Comparison of ENCODE assay signal across 9 cellular contexts in the genomic region with DNA sequence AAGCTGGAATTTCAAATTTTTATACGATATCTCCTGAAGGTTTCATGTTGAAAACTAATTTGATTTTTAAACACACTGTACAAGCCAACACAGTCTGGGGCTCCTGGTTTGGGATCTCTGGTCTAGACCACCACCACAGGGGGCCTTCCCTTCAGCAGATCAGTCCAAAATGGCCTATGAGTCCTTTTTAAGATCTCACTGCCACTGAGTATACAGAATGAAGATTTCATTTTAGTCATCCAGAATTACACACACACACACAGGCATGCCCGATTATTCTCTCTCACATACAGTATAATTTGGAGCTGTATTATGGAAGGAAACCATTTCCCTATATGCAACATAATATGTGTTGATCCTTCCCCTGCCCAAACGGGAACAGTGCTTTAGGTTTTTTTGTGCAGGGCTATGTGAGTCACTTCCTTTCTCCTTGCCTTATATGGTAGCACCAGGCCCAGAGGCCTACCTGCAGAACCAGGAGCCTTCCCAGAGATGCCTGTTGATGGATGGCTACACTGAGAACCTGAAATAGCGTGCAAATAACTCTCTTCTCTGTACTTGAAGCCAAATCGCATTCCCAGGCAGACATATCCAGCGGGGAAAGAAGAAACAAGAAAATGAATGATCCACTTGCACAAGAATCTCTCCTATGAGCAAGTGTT. TPM values are rescaled to one million over a fixed set of nuclear protein-coding genes. Genes with fewer than 3 reads are reported as not detected.
DNase-seq lines count a peak whose midpoint lies in the region; ATAC-seq and TF ChIP-seq lines count a peak whose summit lies in the region.
"Had no signal": no experiment of that assay in that cellular context is flagged by ENCODE, and none has a peak within 500 bp of the region (broad histone marks: within the 10 kb centered on the region; RNA-seq: fewer than 3 reads in every experiment).

No MANE protein-coding gene starts in this region.

- no peaks in the 10 kb centered on the region for H3K27me3 Mint-ChIP-seq in MCF 10A (ENCODE audit: insufficient read depth, unreplicated experiment)
- H3K27me3 Mint-ChIP-seq in stimulated activated naive CD8-positive, alpha-beta T cell treated with anti-CD3 and anti-CD28 coated beads, Interleukin-15, amount 100 ng/mL, for 72 hours: no peaks in the 10 kb centered on the region

- no peak overlapping the region for H3K4me3 Mint-ChIP-seq in MCF 10A (ENCODE audit: unreplicated experiment)
- peak overlapping the region; percentile 57 to 76 for H3K4me3 Mint-ChIP-seq in stimulated activated naive CD8-positive, alpha-beta T cell treated with anti-CD3 and anti-CD28 coated beads, Interleukin-15, amount 100 ng/mL, for 72 hours

- H3K4me1 Mint-ChIP-seq in MCF 10A (ENCODE audit: insufficient read depth, unreplicated experiment): peaks cover 30% of the 10 kb centered on the region
- H3K4me1 Mint-ChIP-seq in stimulated activated naive CD8-positive, alpha-beta T cell treated with anti-CD3 and anti-CD28 coated beads, Interleukin-15, amount 100 ng/mL, for 72 hours: peaks cover 93% of the 10 kb centered on the region

- H3K36me3 Mint-ChIP-seq in MCF 10A (ENCODE audit: insufficient read depth, unreplicated experiment): no peaks in the 10 kb centered on the region

- H3K4me1 ChIP-seq in breast epithelium (no peaks in the 10 kb centered on the region), PC-3 (ENCODE audit: insufficient read depth, low read length) (peaks cover 20% of the 10 kb centered on the region), esophagus (ENCODE audit: control insufficient read depth in 2 of 2, insufficient read depth in 2 of 2, low read length in 1 of 2) (no peaks in the 10 kb centered on the region)
- H3K4me1 ChIP-seq: body of pancreas had no signal

- no peak overlapping the region for H3K27ac ChIP-seq in breast epithelium
- H3K27ac ChIP-seq in PC-3 (ENCODE audit: low read length): no peak overlapping the region
- H3K27ac ChIP-seq in esophagus (ENCODE audit: low read depth in 2 of 2, low read length in 1 of 2): peak overlapping the region; percentile 3 to 89
- H3K27ac ChIP-seq: body of pancreas had no signal

- H3K36me3 ChIP-seq in breast epithelium (no peaks in the 10 kb centered on the region), PC-3 (ENCODE audit: low read depth, low read length) (no peaks in the 10 kb centered on the region), esophagus (ENCODE audit: control insufficient read depth in 2 of 2, insufficient read depth in 2 of 2, low read length in 1 of 2) (no peaks in the 10 kb centered on the region)

- WGBS in esophagus, 2 donors: 45 to 58% methylated on average over 6 of the region's 6 CpGs

- no TSS peak for BruUV-seq in MCF 10A (replicated peaks; lab: Mats Ljungman, UMichigan)
- no TSS peak for BruUV-seq in PC-3 (replicated peaks; lab: Mats Ljungman, UMichigan)

- H3K4me3 ChIP-seq in breast epithelium: no peak overlapping the region
- no peak overlapping the region for H3K4me3 ChIP-seq in PC-3 (ENCODE audit: low read length)
- H3K4me3 ChIP-seq in esophagus (ENCODE audit: low read depth in 1 of 2, low read length in 2 of 2): no peak overlapping the region
- H3K4me3 ChIP-seq: body of pancreas had no signal

- TF ChIP-seq CTCF in MCF 10A (IDR thresholded peaks at IDR 0.05; ENCODE audit: unreplicated experiment): no peak
- TF ChIP-seq CTCF in breast epithelium (IDR thresholded peaks at IDR 0.05): no peak
- TF ChIP-seq CTCF in PC-3 (conservative IDR thresholded peaks at IDR 0.05; ENCODE audit: low read depth, low read length): no peak

- no peaks in the 10 kb centered on the region for H3F3A ChIP-seq in PC-3 (ENCODE audit: low read length, unreplicated experiment)

- no peaks in the 10 kb centered on the region for H3K9me3 ChIP-seq in breast epithelium
- no peaks in the 10 kb centered on the region for H3K9me3 ChIP-seq in PC-3 (ENCODE audit: low read length)
- no peaks in the 10 kb centered on the region for H3K9me3 ChIP-seq in esophagus (ENCODE audit: control insufficient read depth in 2 of 2, insufficient read depth in 1 of 2, low read depth in 1 of 2, low read length in 1 of 2)
- H3K9me3 ChIP-seq: body of pancreas had no signal

- POLR2A ChIA-PET in MCF 10A (lab: Yijun Ruan, JAX) (interaction anchor here (0.6 to 2.9 kb wide), 7 partner anchors 12 to 173 kb away, joined by 3 to 17 read pairs (median 5); a partner anchor contains a TSS), PC-3 (lab: Charles Lee; ENCODE audit: unreplicated experiment) (no interaction called here)

- no peak overlapping the region for H3K4me2 ChIP-seq in PC-3 (ENCODE audit: low read length)

- DNase-seq in MCF 10A (ENCODE audit: unreplicated experiment) (peak; percentile 68), breast epithelium (ENCODE audit: low spot score in 2 of 2) (no peak), PC-3 (peak; percentile 58), GM19238 (ENCODE audit: insufficient read length, low spot score) (no peak), glomerular visceral epithelial cell (ENCODE audit: extremely low spot score) (no peak)
- peak in 1 of 2 donors; percentile 25 for DNase-seq in stimulated activated naive CD8-positive, alpha-beta T cell treated with anti-CD3 and anti-CD28 coated beads, Interleukin-15, amount 100 ng/mL, for 72 hours

- H3K9ac ChIP-seq in PC-3 (ENCODE audit: low read length): no peak overlapping the region

- peak overlapping the region; percentile 74 for H3K27ac Mint-ChIP-seq in MCF 10A (ENCODE audit: low read depth, unreplicated experiment)
- peak overlapping the region; percentile 86 to 94 for H3K27ac Mint-ChIP-seq in stimulated activated naive CD8-positive, alpha-beta T cell treated with anti-CD3 and anti-CD28 coated beads, Interleukin-15, amount 100 ng/mL, for 72 hours

- no peaks in the 10 kb centered on the region for H4K20me1 ChIP-seq in PC-3 (ENCODE audit: low read length)

- ATAC-seq in PC-3 (peak; percentile 83), HG02981 (IDR thresholded peaks at IDR 0.05; ENCODE audit: unreplicated experiment) (no peak)
- ATAC-seq in stimulated activated naive CD8-positive, alpha-beta T cell treated with anti-CD3 and anti-CD28 coated beads, Interleukin-15, amount 100 ng/mL, for 72 hours: peak; percentile 84
- ATAC-seq: body of pancreas had no signal

- TF ChIP-seq POLR2A in breast epithelium (IDR thresholded peaks at IDR 0.05): no peak

- H2AFZ ChIP-seq in PC-3 (ENCODE audit: low read length): peak overlapping the region; percentile 54; the same call in 1 of the 2 replicates

- CTCF ChIA-PET in MCF 10A (lab: Yijun Ruan, JAX) (interaction anchor here (0.6 to 2.0 kb wide), 2 partner anchors 27 to 373 kb away, joined by 3 to 9 read pairs; no protein-coding TSS in a partner anchor), PC-3 (lab: Charles Lee) (no interaction called here)

- H3K9me3 Mint-ChIP-seq in MCF 10A (ENCODE audit: unreplicated experiment): no peaks in the 10 kb centered on the region
- peaks cover 0 to 4% of the 10 kb centered on the region in 2 donors for H3K9me3 Mint-ChIP-seq in stimulated activated naive CD8-positive, alpha-beta T cell treated with anti-CD3 and anti-CD28 coated beads, Interleukin-15, amount 100 ng/mL, for 72 hours

- H3K9me2 ChIP-seq in PC-3 (replicated peaks; ENCODE audit: low read length): no peaks in the 10 kb centered on the region

- intact Hi-C loops in MCF 10A (cut with micrococcal nuclease) (no loop called here), breast epithelium (cut with DNase I; ENCODE audit: low total_unique reads) (no loop called here), PC-3 (cut with micrococcal nuclease) (no loop called here)

- no peaks in the 10 kb centered on the region for H3K79me2 ChIP-seq in PC-3 (ENCODE audit: low read length)

- no peaks in the 10 kb centered on the region for H3K27me3 ChIP-seq in breast epithelium
- no peaks in the 10 kb centered on the region for H3K27me3 ChIP-seq in PC-3 (ENCODE audit: low read length)
- no peaks in the 10 kb centered on the region for H3K27me3 ChIP-seq in esophagus (ENCODE audit: control insufficient read depth in 1 of 2, insufficient read depth in 2 of 2, low read length in 2 of 2)
- H3K27me3 ChIP-seq: body of pancreas had no signal

RNA-seq across cellular contexts. Expression of a gene that starts 28.1 kb away (rescaled TPM):
- total RNA-seq in MCF 10A (2022) (123 and 139 TPM in 2 replicates), breast epithelium (100 to 1,000 TPM; 173 to 192 (median 176) TPM), PC-3 (2014; rRNA removed) (44.5 and 69.3 TPM in 2 replicates)
- 10 to 100 TPM; 66.0 to 72.3 TPM for polyA plus RNA-seq in esophagus

Comparison
In these comparisons a context has a peak if more than half of its experiments do, and no peak if none do; other contexts are left out.
1. DNase-seq: peak in MCF 10A (single experiment) and PC-3 (single experiment); none in breast epithelium (0 of 2), GM19238 (single experiment) and glomerular visceral epithelial cell (single experiment).
2. H3K27ac ChIP-seq: peak in esophagus (2 of 2); none in breast epithelium (0 of 2) and PC-3 (single experiment).